In the genomic region with DNA sequence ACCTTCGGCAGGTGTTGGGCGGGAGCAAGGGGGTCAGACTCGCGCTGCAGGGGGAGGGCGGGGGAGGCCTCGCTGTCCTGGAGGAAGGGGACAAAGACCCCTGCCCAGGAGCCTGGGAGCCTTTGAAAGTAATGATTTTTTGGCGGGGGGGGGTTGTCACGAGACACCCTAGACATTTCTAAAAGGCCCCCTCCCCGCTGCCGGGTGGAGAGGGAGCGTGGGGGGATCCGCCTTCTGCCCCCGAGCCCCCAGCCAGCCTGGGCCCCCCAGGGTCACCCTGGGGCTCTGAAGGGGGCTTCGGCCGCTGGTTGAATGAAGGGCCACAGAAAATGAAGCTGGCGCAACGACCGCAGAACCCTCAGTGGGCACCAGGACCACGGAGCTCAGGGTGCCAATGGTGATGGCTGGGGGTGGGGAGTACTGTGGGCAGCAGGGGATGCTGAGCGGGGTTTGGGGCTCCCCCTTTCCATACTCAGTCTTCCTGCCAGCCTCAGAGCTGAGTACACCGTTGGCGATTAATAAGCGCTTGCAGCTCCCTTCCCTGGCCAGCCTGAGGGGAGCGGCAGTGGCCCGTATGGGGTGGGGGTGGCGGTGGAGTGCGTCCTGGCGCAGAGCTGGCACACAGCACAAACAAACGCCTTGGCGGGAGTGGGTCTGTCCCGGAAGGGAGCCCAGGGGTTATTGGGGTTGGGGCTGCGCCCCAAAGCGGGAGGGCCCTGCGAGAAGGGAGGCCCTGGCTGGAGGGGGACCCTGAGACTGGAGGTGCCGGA, we compare ENCODE assay signal across 1 cellular context.
TF ChIP-seq lines count a peak whose summit lies in the region.

No MANE protein-coding gene starts in this region.

TF ChIP-seq in WTC11, 78 proteins besides CTCF, POLR2A, EP300 and RAD21 (continued from another document):
- TF ChIP-seq, protein P1, sequence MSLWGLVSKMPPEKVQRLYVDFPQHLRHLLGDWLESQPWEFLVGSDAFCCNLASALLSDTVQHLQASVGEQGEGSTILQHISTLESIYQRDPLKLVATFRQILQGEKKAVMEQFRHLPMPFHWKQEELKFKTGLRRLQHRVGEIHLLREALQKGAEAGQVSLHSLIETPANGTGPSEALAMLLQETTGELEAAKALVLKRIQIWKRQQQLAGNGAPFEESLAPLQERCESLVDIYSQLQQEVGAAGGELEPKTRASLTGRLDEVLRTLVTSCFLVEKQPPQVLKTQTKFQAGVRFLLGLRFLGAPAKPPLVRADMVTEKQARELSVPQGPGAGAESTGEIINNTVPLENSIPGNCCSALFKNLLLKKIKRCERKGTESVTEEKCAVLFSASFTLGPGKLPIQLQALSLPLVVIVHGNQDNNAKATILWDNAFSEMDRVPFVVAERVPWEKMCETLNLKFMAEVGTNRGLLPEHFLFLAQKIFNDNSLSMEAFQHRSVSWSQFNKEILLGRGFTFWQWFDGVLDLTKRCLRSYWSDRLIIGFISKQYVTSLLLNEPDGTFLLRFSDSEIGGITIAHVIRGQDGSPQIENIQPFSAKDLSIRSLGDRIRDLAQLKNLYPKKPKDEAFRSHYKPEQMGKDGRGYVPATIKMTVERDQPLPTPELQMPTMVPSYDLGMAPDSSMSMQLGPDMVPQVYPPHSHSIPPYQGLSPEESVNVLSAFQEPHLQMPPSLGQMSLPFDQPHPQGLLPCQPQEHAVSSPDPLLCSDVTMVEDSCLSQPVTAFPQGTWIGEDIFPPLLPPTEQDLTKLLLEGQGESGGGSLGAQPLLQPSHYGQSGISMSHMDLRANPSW (CRISPR knock-in tag; conservative IDR thresholded peaks at IDR 0.05; ENCODE audit: low read depth) = no peak
- TF ChIP-seq, protein P2, sequence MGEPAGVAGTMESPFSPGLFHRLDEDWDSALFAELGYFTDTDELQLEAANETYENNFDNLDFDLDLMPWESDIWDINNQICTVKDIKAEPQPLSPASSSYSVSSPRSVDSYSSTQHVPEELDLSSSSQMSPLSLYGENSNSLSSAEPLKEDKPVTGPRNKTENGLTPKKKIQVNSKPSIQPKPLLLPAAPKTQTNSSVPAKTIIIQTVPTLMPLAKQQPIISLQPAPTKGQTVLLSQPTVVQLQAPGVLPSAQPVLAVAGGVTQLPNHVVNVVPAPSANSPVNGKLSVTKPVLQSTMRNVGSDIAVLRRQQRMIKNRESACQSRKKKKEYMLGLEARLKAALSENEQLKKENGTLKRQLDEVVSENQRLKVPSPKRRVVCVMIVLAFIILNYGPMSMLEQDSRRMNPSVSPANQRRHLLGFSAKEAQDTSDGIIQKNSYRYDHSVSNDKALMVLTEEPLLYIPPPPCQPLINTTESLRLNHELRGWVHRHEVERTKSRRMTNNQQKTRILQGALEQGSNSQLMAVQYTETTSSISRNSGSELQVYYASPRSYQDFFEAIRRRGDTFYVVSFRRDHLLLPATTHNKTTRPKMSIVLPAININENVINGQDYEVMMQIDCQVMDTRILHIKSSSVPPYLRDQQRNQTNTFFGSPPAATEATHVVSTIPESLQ (CRISPR knock-in tag; IDR thresholded peaks at IDR 0.05) = no peak
- TF ChIP-seq SMAD3 (CRISPR knock-in tag; IDR thresholded peaks at IDR 0.05; ENCODE audit: borderline replicate concordance) (no peak), OVOL2 (CRISPR knock-in tag; IDR thresholded peaks at IDR 0.05; ENCODE audit: borderline replicate concordance) (no peak), ZNF396 (CRISPR knock-in tag; IDR thresholded peaks at IDR 0.05; ENCODE audit: borderline replicate concordance) (no peak), CBFB (CRISPR knock-in tag; IDR thresholded peaks at IDR 0.05; ENCODE audit: low read depth) (no peak), ATF1 (CRISPR knock-in tag; IDR thresholded peaks at IDR 0.05) (no peak), ZNF219 (CRISPR knock-in tag; IDR thresholded peaks at IDR 0.05; ENCODE audit: borderline replicate concordance) (no peak), GTF2I (CRISPR knock-in tag; conservative IDR thresholded peaks at IDR 0.05) (no peak)
- TF ChIP-seq, protein P3, sequence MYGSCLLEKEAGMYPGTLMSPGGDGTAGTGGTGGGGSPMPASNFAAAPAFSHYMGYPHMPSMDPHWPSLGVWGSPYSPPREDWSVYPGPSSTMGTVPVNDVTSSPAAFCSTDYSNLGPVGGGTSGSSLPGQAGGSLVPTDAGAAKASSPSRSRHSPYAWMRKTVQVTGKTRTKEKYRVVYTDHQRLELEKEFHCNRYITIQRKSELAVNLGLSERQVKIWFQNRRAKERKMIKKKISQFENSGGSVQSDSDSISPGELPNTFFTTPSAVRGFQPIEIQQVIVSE (CRISPR knock-in tag; IDR thresholded peaks at IDR 0.05; ENCODE audit: borderline replicate concordance) = no peak
- TF ChIP-seq, protein P4, sequence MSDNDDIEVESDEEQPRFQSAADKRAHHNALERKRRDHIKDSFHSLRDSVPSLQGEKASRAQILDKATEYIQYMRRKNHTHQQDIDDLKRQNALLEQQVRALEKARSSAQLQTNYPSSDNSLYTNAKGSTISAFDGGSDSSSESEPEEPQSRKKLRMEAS (CRISPR knock-in tag; IDR thresholded peaks at IDR 0.05) = no peak
- TF ChIP-seq, protein P5, sequence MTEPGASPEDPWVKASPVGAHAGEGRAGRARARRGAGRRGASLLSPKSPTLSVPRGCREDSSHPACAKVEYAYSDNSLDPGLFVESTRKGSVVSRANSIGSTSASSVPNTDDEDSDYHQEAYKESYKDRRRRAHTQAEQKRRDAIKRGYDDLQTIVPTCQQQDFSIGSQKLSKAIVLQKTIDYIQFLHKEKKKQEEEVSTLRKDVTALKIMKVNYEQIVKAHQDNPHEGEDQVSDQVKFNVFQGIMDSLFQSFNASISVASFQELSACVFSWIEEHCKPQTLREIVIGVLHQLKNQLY (CRISPR knock-in tag; IDR thresholded peaks at IDR 0.05) = no peak
- TF ChIP-seq, protein P6, sequence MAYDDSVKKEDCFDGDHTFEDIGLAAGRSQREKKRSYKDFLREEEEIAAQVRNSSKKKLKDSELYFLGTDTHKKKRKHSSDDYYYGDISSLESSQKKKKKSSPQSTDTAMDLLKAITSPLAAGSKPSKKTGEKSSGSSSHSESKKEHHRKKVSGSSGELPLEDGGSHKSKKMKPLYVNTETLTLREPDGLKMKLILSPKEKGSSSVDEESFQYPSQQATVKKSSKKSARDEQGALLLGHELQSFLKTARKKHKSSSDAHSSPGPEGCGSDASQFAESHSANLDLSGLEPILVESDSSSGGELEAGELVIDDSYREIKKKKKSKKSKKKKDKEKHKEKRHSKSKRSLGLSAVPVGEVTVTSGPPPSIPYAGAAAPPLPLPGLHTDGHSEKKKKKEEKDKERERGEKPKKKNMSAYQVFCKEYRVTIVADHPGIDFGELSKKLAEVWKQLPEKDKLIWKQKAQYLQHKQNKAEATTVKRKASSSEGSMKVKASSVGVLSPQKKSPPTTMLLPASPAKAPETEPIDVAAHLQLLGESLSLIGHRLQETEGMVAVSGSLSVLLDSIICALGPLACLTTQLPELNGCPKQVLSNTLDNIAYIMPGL (CRISPR knock-in tag; IDR thresholded peaks at IDR 0.05) = no peak
TF ChIP-seq in WTC11: peak in this region for 0.
